1 cellular context compared by ENCODE assay signal in the genomic region with DNA sequence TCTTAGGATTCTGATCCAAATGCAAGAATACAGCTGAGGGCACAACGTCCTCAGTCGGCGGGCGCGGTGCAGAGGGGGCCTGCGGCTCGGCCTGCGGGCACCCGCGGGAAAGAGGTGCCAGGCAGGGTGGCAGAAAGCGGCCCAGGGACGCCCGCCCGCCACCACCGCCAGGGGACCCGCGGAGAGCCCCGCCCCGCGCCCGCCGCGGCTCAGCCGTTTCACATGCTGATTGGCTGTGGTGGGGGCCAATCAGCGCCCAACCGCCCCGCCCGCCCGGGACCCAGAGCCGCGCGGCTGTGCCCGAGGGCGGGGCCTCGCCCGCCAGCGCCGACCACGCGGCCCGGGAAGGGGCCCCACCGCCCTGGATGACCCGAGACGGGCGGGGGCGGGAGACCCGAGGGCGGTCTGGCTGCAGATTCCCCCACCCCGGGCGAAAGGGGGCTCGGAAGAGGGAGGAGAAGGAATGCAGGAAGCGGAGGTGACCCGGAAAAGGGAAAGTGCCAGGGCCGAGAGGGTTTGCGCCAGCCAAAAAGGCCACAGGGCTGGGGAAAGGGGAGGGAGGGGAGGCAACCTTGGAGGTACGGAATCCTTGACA.
TF ChIP-seq lines count a peak whose summit lies in the region.

No MANE protein-coding gene starts in this region.

TF ChIP-seq in K562, 482 proteins besides CTCF, POLR2A, EP300 and RAD21 (continued from another document and continues in another):
- TF ChIP-seq, protein P1, sequence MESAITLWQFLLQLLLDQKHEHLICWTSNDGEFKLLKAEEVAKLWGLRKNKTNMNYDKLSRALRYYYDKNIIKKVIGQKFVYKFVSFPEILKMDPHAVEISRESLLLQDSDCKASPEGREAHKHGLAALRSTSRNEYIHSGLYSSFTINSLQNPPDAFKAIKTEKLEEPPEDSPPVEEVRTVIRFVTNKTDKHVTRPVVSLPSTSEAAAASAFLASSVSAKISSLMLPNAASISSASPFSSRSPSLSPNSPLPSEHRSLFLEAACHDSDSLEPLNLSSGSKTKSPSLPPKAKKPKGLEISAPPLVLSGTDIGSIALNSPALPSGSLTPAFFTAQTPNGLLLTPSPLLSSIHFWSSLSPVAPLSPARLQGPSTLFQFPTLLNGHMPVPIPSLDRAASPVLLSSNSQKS (CRISPR knock-in tag; IDR thresholded peaks at IDR 0.05): no peak
- peak; percentile 86 for TF ChIP-seq RBM25 (IDR thresholded peaks at IDR 0.05; ENCODE audit: low read depth, low read length, severe bottlenecking)
- no peak for TF ChIP-seq EWSR1 (IDR thresholded peaks at IDR 0.05; ENCODE audit: borderline replicate concordance, low read depth, partially characterized antibody)
- TF ChIP-seq, protein P2, sequence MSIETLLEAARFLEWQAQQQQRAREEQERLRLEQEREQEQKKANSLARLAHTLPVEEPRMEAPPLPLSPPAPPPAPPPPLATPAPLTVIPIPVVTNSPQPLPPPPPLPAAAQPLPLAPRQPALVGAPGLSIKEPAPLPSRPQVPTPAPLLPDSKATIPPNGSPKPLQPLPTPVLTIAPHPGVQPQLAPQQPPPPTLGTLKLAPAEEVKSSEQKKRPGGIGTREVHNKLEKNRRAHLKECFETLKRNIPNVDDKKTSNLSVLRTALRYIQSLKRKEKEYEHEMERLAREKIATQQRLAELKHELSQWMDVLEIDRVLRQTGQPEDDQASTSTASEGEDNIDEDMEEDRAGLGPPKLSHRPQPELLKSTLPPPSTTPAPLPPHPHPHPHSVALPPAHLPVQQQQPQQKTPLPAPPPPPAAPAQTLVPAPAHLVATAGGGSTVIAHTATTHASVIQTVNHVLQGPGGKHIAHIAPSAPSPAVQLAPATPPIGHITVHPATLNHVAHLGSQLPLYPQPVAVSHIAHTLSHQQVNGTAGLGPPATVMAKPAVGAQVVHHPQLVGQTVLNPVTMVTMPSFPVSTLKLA (conservative IDR thresholded peaks at IDR 0.05): peak; percentile 43 to 59; a peak in 2 of 4 replicates
- TF ChIP-seq BRF1 (IDR thresholded peaks at IDR 0.05; ENCODE audit: borderline replicate concordance, extremely low read depth, insufficient read length): no peak
- no peak for TF ChIP-seq CREM (IDR thresholded peaks at IDR 0.05; ENCODE audit: low read depth)
- TF ChIP-seq ZNF133 (CRISPR knock-in tag; IDR thresholded peaks at IDR 0.05): no peak
- TF ChIP-seq HDAC8 (tag; IDR thresholded peaks at IDR 0.05): no peak
- TF ChIP-seq, protein P3, sequence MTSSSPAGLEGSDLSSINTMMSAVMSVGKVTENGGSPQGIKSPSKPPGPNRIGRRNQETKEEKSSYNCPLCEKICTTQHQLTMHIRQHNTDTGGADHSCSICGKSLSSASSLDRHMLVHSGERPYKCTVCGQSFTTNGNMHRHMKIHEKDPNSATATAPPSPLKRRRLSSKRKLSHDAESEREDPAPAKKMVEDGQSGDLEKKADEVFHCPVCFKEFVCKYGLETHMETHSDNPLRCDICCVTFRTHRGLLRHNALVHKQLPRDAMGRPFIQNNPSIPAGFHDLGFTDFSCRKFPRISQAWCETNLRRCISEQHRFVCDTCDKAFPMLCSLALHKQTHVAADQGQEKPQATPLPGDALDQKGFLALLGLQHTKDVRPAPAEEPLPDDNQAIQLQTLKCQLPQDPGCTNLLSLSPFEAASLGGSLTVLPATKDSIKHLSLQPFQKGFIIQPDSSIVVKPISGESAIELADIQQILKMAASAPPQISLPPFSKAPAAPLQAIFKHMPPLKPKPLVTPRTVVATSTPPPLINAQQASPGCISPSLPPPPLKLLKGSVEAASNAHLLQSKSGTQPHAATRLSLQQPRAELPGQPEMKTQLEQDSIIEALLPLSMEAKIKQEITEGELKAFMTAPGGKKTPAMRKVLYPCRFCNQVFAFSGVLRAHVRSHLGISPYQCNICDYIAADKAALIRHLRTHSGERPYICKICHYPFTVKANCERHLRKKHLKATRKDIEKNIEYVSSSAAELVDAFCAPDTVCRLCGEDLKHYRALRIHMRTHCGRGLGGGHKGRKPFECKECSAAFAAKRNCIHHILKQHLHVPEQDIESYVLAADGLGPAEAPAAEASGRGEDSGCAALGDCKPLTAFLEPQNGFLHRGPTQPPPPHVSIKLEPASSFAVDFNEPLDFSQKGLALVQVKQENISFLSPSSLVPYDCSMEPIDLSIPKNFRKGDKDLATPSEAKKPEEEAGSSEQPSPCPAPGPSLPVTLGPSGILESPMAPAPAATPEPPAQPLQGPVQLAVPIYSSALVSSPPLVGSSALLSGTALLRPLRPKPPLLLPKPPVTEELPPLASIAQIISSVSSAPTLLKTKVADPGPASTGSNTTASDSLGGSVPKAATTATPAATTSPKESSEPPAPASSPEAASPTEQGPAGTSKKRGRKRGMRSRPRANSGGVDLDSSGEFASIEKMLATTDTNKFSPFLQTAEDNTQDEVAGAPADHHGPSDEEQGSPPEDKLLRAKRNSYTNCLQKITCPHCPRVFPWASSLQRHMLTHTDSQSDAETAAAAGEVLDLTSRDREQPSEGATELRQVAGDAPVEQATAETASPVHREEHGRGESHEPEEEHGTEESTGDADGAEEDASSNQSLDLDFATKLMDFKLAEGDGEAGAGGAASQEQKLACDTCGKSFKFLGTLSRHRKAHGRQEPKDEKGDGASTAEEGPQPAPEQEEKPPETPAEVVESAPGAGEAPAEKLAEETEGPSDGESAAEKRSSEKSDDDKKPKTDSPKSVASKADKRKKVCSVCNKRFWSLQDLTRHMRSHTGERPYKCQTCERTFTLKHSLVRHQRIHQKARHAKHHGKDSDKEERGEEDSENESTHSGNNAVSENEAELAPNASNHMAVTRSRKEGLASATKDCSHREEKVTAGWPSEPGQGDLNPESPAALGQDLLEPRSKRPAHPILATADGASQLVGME (CRISPR knock-in tag; IDR thresholded peaks at IDR 0.05): no peak
- TF ChIP-seq ILF3 (IDR thresholded peaks at IDR 0.05; ENCODE audit: borderline replicate concordance): no peak
- TF ChIP-seq TCF7L2 (IDR thresholded peaks at IDR 0.05; ENCODE audit: low read depth, low read length): no peak
- TF ChIP-seq, protein P4, sequence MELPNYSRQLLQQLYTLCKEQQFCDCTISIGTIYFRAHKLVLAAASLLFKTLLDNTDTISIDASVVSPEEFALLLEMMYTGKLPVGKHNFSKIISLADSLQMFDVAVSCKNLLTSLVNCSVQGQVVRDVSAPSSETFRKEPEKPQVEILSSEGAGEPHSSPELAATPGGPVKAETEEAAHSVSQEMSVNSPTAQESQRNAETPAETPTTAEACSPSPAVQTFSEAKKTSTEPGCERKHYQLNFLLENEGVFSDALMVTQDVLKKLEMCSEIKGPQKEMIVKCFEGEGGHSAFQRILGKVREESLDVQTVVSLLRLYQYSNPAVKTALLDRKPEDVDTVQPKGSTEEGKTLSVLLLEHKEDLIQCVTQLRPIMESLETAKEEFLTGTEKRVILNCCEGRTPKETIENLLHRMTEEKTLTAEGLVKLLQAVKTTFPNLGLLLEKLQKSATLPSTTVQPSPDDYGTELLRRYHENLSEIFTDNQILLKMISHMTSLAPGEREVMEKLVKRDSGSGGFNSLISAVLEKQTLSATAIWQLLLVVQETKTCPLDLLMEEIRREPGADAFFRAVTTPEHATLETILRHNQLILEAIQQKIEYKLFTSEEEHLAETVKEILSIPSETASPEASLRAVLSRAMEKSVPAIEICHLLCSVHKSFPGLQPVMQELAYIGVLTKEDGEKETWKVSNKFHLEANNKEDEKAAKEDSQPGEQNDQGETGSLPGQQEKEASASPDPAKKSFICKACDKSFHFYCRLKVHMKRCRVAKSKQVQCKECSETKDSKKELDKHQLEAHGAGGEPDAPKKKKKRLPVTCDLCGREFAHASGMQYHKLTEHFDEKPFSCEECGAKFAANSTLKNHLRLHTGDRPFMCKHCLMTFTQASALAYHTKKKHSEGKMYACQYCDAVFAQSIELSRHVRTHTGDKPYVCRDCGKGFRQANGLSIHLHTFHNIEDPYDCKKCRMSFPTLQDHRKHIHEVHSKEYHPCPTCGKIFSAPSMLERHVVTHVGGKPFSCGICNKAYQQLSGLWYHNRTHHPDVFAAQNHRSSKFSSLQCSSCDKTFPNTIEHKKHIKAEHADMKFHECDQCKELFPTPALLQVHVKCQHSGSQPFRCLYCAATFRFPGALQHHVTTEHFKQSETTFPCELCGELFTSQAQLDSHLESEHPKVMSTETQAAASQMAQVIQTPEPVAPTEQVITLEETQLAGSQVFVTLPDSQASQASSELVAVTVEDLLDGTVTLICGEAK (IDR thresholded peaks at IDR 0.05): peak; percentile 37; the same call in 1 of the 2 replicates
- TF ChIP-seq, protein P4 (CRISPR knock-in tag; IDR thresholded peaks at IDR 0.05): no peak
- TF ChIP-seq STAG1 (CRISPR knock-in tag; IDR thresholded peaks at IDR 0.05; ENCODE audit: borderline replicate concordance): no peak
- no peak for TF ChIP-seq HOXB6 (CRISPR knock-in tag; IDR thresholded peaks at IDR 0.05; ENCODE audit: borderline replicate concordance)
- TF ChIP-seq ZNF134 (CRISPR knock-in tag; conservative IDR thresholded peaks at IDR 0.05): no peak
- TF ChIP-seq HMG20A (CRISPR knock-in tag; conservative IDR thresholded peaks at IDR 0.05): no peak
- no peak for TF ChIP-seq NR4A1 (CRISPR knock-in tag; IDR thresholded peaks at IDR 0.05)
- TF ChIP-seq NR4A1 (tag; IDR thresholded peaks at IDR 0.05): no peak
- TF ChIP-seq RB1 (IDR thresholded peaks at IDR 0.05; ENCODE audit: low read depth): peak; percentile 56; the same call in 1 of the 2 replicates
- TF ChIP-seq ARHGAP35 (IDR thresholded peaks at IDR 0.05; ENCODE audit: partially characterized antibody): no peak
- TF ChIP-seq ELF4 (CRISPR knock-in tag; IDR thresholded peaks at IDR 0.05): no peak
- TF ChIP-seq SIRT6 (IDR thresholded peaks at IDR 0.05; ENCODE audit: low read depth, low read length): no peak
- 0 out of 2 replicates have a peak, but pooled peaks have one; percentile 44 for TF ChIP-seq GABPB1 (CRISPR knock-in tag; IDR thresholded peaks at IDR 0.05)
- TF ChIP-seq, protein P5, sequence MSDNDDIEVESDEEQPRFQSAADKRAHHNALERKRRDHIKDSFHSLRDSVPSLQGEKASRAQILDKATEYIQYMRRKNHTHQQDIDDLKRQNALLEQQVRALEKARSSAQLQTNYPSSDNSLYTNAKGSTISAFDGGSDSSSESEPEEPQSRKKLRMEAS (CRISPR knock-in tag; IDR thresholded peaks at IDR 0.05): peak; percentile 92
- TF ChIP-seq MBD2 (IDR thresholded peaks at IDR 0.05; ENCODE audit: borderline replicate concordance, low read depth): no peak
- TF ChIP-seq, protein P6, sequence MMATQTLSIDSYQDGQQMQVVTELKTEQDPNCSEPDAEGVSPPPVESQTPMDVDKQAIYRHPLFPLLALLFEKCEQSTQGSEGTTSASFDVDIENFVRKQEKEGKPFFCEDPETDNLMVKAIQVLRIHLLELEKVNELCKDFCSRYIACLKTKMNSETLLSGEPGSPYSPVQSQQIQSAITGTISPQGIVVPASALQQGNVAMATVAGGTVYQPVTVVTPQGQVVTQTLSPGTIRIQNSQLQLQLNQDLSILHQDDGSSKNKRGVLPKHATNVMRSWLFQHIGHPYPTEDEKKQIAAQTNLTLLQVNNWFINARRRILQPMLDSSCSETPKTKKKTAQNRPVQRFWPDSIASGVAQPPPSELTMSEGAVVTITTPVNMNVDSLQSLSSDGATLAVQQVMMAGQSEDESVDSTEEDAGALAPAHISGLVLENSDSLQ (IDR thresholded peaks at IDR 0.05): peak; percentile 71
- no peak for TF ChIP-seq ZNF79 (CRISPR knock-in tag; IDR thresholded peaks at IDR 0.05; ENCODE audit: low read depth)
- TF ChIP-seq CC2D1A (IDR thresholded peaks at IDR 0.05): no peak
- TF ChIP-seq CBFA2T2 (conservative IDR thresholded peaks at IDR 0.05): no peak
- TF ChIP-seq, protein P7, sequence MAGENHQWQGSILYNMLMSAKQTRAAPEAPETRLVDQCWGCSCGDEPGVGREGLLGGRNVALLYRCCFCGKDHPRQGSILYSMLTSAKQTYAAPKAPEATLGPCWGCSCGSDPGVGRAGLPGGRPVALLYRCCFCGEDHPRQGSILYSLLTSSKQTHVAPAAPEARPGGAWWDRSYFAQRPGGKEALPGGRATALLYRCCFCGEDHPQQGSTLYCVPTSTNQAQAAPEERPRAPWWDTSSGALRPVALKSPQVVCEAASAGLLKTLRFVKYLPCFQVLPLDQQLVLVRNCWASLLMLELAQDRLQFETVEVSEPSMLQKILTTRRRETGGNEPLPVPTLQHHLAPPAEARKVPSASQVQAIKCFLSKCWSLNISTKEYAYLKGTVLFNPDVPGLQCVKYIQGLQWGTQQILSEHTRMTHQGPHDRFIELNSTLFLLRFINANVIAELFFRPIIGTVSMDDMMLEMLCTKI (IDR thresholded peaks at IDR 0.05; ENCODE audit: partially characterized antibody): no peak
- no peak for TF ChIP-seq ZFP36 (IDR thresholded peaks at IDR 0.05; ENCODE audit: low read depth, low read length, partially characterized antibody)
- TF ChIP-seq CSDE1 (IDR thresholded peaks at IDR 0.05): no peak
- peak; percentile 84 for TF ChIP-seq CXXC5 (CRISPR knock-in tag; IDR thresholded peaks at IDR 0.05)
- no peak for TF ChIP-seq FIP1L1 (IDR thresholded peaks at IDR 0.05; ENCODE audit: low read depth, low read length, poor library complexity, severe bottlenecking)
